In the genomic region with DNA sequence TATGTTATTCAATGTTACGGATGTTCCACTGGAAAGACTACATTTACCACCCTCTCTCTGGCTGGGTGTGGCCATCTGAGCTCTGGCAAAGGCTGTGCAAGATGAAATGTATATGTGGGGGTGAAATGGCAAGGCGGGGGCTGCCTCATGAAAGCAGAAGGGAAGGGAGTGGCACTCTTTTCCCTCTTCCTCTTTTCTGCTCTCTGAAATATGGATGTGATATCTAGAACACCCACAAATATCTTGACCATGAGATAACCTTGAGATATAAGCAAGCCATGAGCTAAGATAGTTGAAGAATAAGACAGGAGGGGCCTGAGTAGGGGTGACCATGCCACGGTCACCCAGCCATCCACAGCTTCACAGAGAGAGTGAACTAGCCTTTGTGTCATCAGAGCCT, we compare ENCODE assay signal across 18 cellular contexts.
DNase-seq lines count a peak whose midpoint lies in the region; ATAC-seq, FAIRE-seq and TF ChIP-seq lines count a peak whose summit lies in the region.
"Had no signal": no experiment of that assay in that cellular context is flagged by ENCODE, and none has a peak within 500 bp of the region (broad histone marks: within the 10 kb centered on the region; RNA-seq: fewer than 3 reads in every experiment).

No MANE protein-coding gene starts in this region.

- no peak overlapping the region for H3K4ac ChIP-seq in neuronal stem cell (ENCODE audit: low read length)

- no peak overlapping the region for H2BK120ac ChIP-seq in neuronal stem cell (ENCODE audit: low read depth, low read length)

- peak overlapping the region; percentile 44 for H2BK12ac ChIP-seq in neuronal stem cell (ENCODE audit: low read length)

- peak overlapping the region; percentile 11 for H3K18ac ChIP-seq in neuronal stem cell (ENCODE audit: low read length)

- peaks cover 6% of the 10 kb centered on the region for H3K27me3 Mint-ChIP-seq in activated CD8-positive, alpha-beta memory T cell treated with anti-CD3 and anti-CD28 coated beads, Interleukin-2, amount 10 ng/mL, durations not matched to agents 7 days and 5 days
- H3K27me3 Mint-ChIP-seq: central memory CD8-positive, alpha-beta T cell had no signal

- H3K9me3 ChIP-seq in neuronal stem cell (replicated peaks in 1 of 2; ENCODE audit: control insufficient read depth in 2 of 2, insufficient read depth in 1 of 2, low read depth in 1 of 2, low read length in 2 of 2) = peaks cover 0 to 3% of the 10 kb centered on the region in 2 donors
- H3K9me3 ChIP-seq: ovary, SK-N-SH, tibial artery had no signal

- TF ChIP-seq CTCF in NB4 (IDR thresholded peaks at IDR 0.05; ENCODE audit: low read depth, low read length) = no peak

- no peak overlapping the region for H2BK15ac ChIP-seq in neuronal stem cell (ENCODE audit: low read length)

- peaks cover 9 to 22% of the 10 kb centered on the region in 2 donors for H3K4me1 ChIP-seq in neuronal stem cell (ENCODE audit: control insufficient read depth in 2 of 2, insufficient read depth in 1 of 2, low read depth in 1 of 2, low read length in 2 of 2)

- no peak overlapping the region for H3K4me2 ChIP-seq in neuronal stem cell (ENCODE audit: insufficient read depth, low read length, poor library complexity, severe bottlenecking)
- H3K4me2 ChIP-seq: SK-N-SH had no signal

- no peak overlapping the region for H3K23ac ChIP-seq in neuronal stem cell (ENCODE audit: low read depth, low read length, poor library complexity)

- H3K4me3 ChIP-seq in NB4 (ENCODE audit: low read depth, low read length) (no peak overlapping the region), neuronal stem cell (ENCODE audit: low read length in 2 of 2) (no peak overlapping the region)
- H3K4me3 ChIP-seq: ovary, tibial artery had no signal

- no peak overlapping the region for H4K8ac ChIP-seq in neuronal stem cell (ENCODE audit: low read depth, low read length)

- ATAC-seq in activated CD8-positive, alpha-beta memory T cell treated with anti-CD3 and anti-CD28 coated beads, Interleukin-2, amount 10 ng/mL, durations not matched to agents 7 days and 5 days = no peak
- ATAC-seq in GM18505 (IDR thresholded peaks at IDR 0.05; ENCODE audit: unreplicated experiment) (no peak), left lobe of liver (no peak), HG03439 (IDR thresholded peaks at IDR 0.05; ENCODE audit: unreplicated experiment) (no peak)

- H3K36me3 Mint-ChIP-seq in activated CD8-positive, alpha-beta memory T cell treated with anti-CD3 and anti-CD28 coated beads, Interleukin-2, amount 10 ng/mL, durations not matched to agents 7 days and 5 days = peaks cover 23% of the 10 kb centered on the region

- H3K9ac ChIP-seq in neuronal stem cell (ENCODE audit: low read depth, low read length, poor library complexity) = no peak overlapping the region
- H3K9ac ChIP-seq: SK-N-SH had no signal

- no peaks in the 10 kb centered on the region for H3K36me3 ChIP-seq in neuronal stem cell (replicated peaks in 1 of 2; ENCODE audit: control insufficient read depth in 2 of 2, insufficient read depth in 2 of 2, low read length in 2 of 2)
- H3K36me3 ChIP-seq: ovary, tibial artery, WERI-Rb-1 had no signal

- WGBS in neuronal stem cell (ENCODE audit: extremely low coverage in 2 of 2, insufficient read length in 2 of 2, insufficient replicate concordance in 1 of 2), 2 donors = no CpG with 5 or more reads among the region's 3 CpGs

- H2AK5ac ChIP-seq in neuronal stem cell (ENCODE audit: low read depth, low read length) = no peak overlapping the region

- H3K27ac ChIP-seq in neuronal stem cell (replicated peaks; ENCODE audit: low read length) = no peak overlapping the region
- H3K27ac ChIP-seq: ovary, tibial artery had no signal

- H3K27me3 ChIP-seq in neuronal stem cell (ENCODE audit: control insufficient read depth in 3 of 3, insufficient read depth in 3 of 3, low read depth in 1 of 3, low read length in 3 of 3) = no peaks in the 10 kb centered on the region
- H3K27me3 ChIP-seq: ovary, tibial artery had no signal

- DNase-seq in GM18507 (ENCODE audit: extremely low spot score, insufficient read length, low read depth) (no peak), NB4 (ENCODE audit: low read depth) (peak; percentile 89), neuronal stem cell (ENCODE audit: low spot score) (no peak), NCI-H1930 (lab: John Stamatoyannopoulos, UW) (no peak), left lobe of liver (ENCODE audit: low spot score) (no peak)
- DNase-seq in activated CD8-positive, alpha-beta memory T cell treated with anti-CD3 and anti-CD28 coated beads, Interleukin-2, amount 10 ng/mL, durations not matched to agents 7 days and 5 days = no peak
- DNase-seq: amniotic stem cell, endodermal cell, hypothalamus, NCI-H1436, NCI-H345, ovary, SK-N-SH, WERI-Rb-1 had no signal

- peak overlapping the region; percentile 88 for H3K27ac Mint-ChIP-seq in activated CD8-positive, alpha-beta memory T cell treated with anti-CD3 and anti-CD28 coated beads, Interleukin-2, amount 10 ng/mL, durations not matched to agents 7 days and 5 days

- H3K79me1 ChIP-seq in neuronal stem cell (ENCODE audit: low read depth, low read length) = no peaks in the 10 kb centered on the region

- H2BK5ac ChIP-seq in neuronal stem cell (ENCODE audit: low read length) = no peak overlapping the region

- FAIRE-seq in GM18507 (lab: Jason Lieb, UNC) = peak; percentile 63

- H3K9me3 Mint-ChIP-seq in activated CD8-positive, alpha-beta memory T cell treated with anti-CD3 and anti-CD28 coated beads, Interleukin-2, amount 10 ng/mL, durations not matched to agents 7 days and 5 days (ENCODE audit: low read depth) = peaks cover 3% of the 10 kb centered on the region
- H3K9me3 Mint-ChIP-seq: central memory CD8-positive, alpha-beta T cell; endodermal cell had no signal

- H2AFZ ChIP-seq in neuronal stem cell (ENCODE audit: low read length) = no peak overlapping the region

- TF ChIP-seq POLR2A in NB4 (IDR thresholded peaks at IDR 0.05; ENCODE audit: extremely low read depth, insufficient read length) (no peak), GM18505 (IDR thresholded peaks at IDR 0.05; ENCODE audit: borderline replicate concordance, extremely low read depth, insufficient read depth, insufficient read length) (no peak)

- peaks cover 72% of the 10 kb centered on the region for H3K4me1 Mint-ChIP-seq in activated CD8-positive, alpha-beta memory T cell treated with anti-CD3 and anti-CD28 coated beads, Interleukin-2, amount 10 ng/mL, durations not matched to agents 7 days and 5 days

- no peak overlapping the region for H4K91ac ChIP-seq in neuronal stem cell (ENCODE audit: low read depth, low read length, poor library complexity)

- CTCF ChIA-PET in activated CD8-positive, alpha-beta memory T cell treated with anti-CD3 and anti-CD28 coated beads, Interleukin-2, amount 10 ng/mL, durations not matched to agents 7 days and 5 days (lab: Charles Lee) = interaction anchor here (1.3 to 2.6 kb wide), 6 partner anchors 9 to 230 kb away, joined by 3 to 12 read pairs (median 4); no protein-coding TSS in a partner anchor

- no peak overlapping the region for H3K14ac ChIP-seq in neuronal stem cell (ENCODE audit: low read length)

- H3K4me3 Mint-ChIP-seq in activated CD8-positive, alpha-beta memory T cell treated with anti-CD3 and anti-CD28 coated beads, Interleukin-2, amount 10 ng/mL, durations not matched to agents 7 days and 5 days = no peak overlapping the region
- H3K4me3 Mint-ChIP-seq: central memory CD8-positive, alpha-beta T cell; endodermal cell had no signal
